In the genomic region with DNA sequence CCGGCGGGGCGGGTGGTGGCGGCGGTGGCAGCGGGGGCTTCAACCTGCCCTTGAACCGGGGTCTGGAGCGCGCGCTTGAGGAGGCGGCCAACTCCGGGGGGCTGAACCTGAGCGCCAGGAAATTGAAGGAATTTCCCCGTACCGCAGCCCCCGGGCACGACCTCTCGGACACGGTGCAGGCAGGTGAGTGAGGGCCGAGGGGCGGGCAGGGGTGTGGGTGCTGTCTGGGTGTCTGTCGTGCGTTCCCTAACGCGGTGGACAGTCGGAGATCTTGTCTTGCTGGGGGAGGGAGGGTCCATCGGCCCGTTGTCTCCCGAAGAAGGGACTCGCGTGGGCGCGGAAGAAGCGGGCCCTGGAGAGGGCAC, we compare ENCODE assay signal across 8 cellular contexts. TPM values are rescaled to one million over a fixed set of nuclear protein-coding genes. Genes with fewer than 3 reads are reported as not detected.
DNase-seq lines count a peak whose midpoint lies in the region; ATAC-seq and TF ChIP-seq lines count a peak whose summit lies in the region.

No MANE protein-coding gene starts in this region.

- intact Hi-C loops in Right ventricle myocardium inferior (cut with DNase I): loop anchor here (5.0 kb wide), 3 partner anchors 54 to 244 kb away; partner anchors contain the start of gene ESD
- intact Hi-C loops in Right ventricle myocardium superior (cut with DNase I): loop anchor here (5.0 to 10.0 kb wide), 2 partner anchors 131 to 164 kb away; no protein-coding TSS in a partner anchor
- intact Hi-C loops in PC-3 (cut with micrococcal nuclease): loop anchor here (5.0 to 10.0 kb wide), 2 partner anchors 49 to 111 kb away; no protein-coding TSS in a partner anchor
- intact Hi-C loops in posterior cingulate gyrus (cut with DNase I): loop anchor here (5.0 to 10.0 kb wide), 2 partner anchors 71 to 164 kb away; no protein-coding TSS in a partner anchor

- POLR2A ChIA-PET in PC-3 (lab: Charles Lee; ENCODE audit: unreplicated experiment): no interaction called here

- no peaks in the 10 kb centered on the region for H3K9me3 ChIP-seq in PC-3 (ENCODE audit: low read length)
- no peaks in the 10 kb centered on the region for H3K9me3 ChIP-seq in endocrine pancreas (ENCODE audit: control insufficient read depth, low read length)

- no peaks in the 10 kb centered on the region; the same call in 1 of the 2 replicates for H3K36me3 ChIP-seq in PC-3 (ENCODE audit: low read depth, low read length)
- H3K36me3 ChIP-seq in endocrine pancreas (ENCODE audit: control insufficient read depth, insufficient read depth, low read length): no peaks in the 10 kb centered on the region

- H3K27me3 Mint-ChIP-seq in nephron (ENCODE audit: low read depth): peaks cover 12% of the 10 kb centered on the region

- peak overlapping the region; percentile 91 for H3K9ac ChIP-seq in PC-3 (ENCODE audit: low read length)
- H3K9ac ChIP-seq in endocrine pancreas (ENCODE audit: control insufficient read depth, insufficient read depth, low read length): peak overlapping the region; percentile 79

- H3K4me3 Mint-ChIP-seq in nephron: peak overlapping the region; percentile 98 to 99 (median 99)

- H3K4me1 ChIP-seq in PC-3 (ENCODE audit: insufficient read depth, low read length): peaks cover 20% of the 10 kb centered on the region
- peaks cover 5% of the 10 kb centered on the region for H3K4me1 ChIP-seq in endocrine pancreas (ENCODE audit: control insufficient read depth, insufficient read depth, low read length)

- no peaks in the 10 kb centered on the region for H3K36me3 Mint-ChIP-seq in nephron (ENCODE audit: low read depth)

- no peaks in the 10 kb centered on the region for H3K9me2 ChIP-seq in PC-3 (replicated peaks; ENCODE audit: low read length)

- DNase-seq in Right ventricle myocardium inferior (ENCODE audit: missing footprints) (no peak), Right ventricle myocardium superior (no peak), PC-3 (no peak), posterior cingulate gyrus (no peak), putamen (ENCODE audit: low spot score) (no peak), T-helper 9 cell (no peak)

- peak; percentile 0 for ATAC-seq in Right ventricle myocardium inferior
- no peak for ATAC-seq in Right ventricle myocardium superior (ENCODE audit: poor library complexity)
- peak; percentile 4; the same call in 1 of the 2 replicates for ATAC-seq in PC-3

- peaks cover 11% of the 10 kb centered on the region; the same call in 1 of the 2 replicates for H4K20me1 ChIP-seq in PC-3 (ENCODE audit: low read length)

- peaks cover 52% of the 10 kb centered on the region for H3K79me2 ChIP-seq in PC-3 (ENCODE audit: low read length)

- H3K4me3 ChIP-seq in PC-3 (ENCODE audit: low read length): peak overlapping the region; percentile 77
- no peak overlapping the region for H3K4me3 ChIP-seq in endocrine pancreas (ENCODE audit: control insufficient read depth, insufficient read depth, low read length)

- no peaks in the 10 kb centered on the region for H3K9me3 Mint-ChIP-seq in nephron

- peak overlapping the region; percentile 83 for H2AFZ ChIP-seq in PC-3 (ENCODE audit: low read length)

- BruUV-seq in PC-3 (replicated peaks; lab: Mats Ljungman, UMichigan): no TSS peak

- peak overlapping the region; percentile 91 for H3K4me2 ChIP-seq in PC-3 (ENCODE audit: low read length)

- TF ChIP-seq CTCF in PC-3 (conservative IDR thresholded peaks at IDR 0.05; ENCODE audit: low read depth, low read length): no peak
- TF ChIP-seq CTCF in nephron (IDR thresholded peaks at IDR 0.05; ENCODE audit: unreplicated experiment in 3 of 3): no peak

- H3K27me3 ChIP-seq in PC-3 (ENCODE audit: low read length) (no peaks in the 10 kb centered on the region), endocrine pancreas (ENCODE audit: control insufficient read depth, insufficient read depth, low read length) (no peaks in the 10 kb centered on the region)

- peak overlapping the region in 2 of 3 experiments; percentile 37 to 93 for H3K27ac Mint-ChIP-seq in nephron

- H3F3A ChIP-seq in PC-3 (ENCODE audit: low read length, unreplicated experiment): no peaks in the 10 kb centered on the region

- peak overlapping the region; percentile 63 for H3K27ac ChIP-seq in PC-3 (ENCODE audit: low read length)

- CTCF ChIA-PET in PC-3 (lab: Charles Lee): no interaction called here

- H3K4me1 Mint-ChIP-seq in nephron: peaks cover 42% of the 10 kb centered on the region

RNA-seq across cellular contexts. Expression of gene LRCH1, which starts 0.5 kb away (rescaled TPM):
- total RNA-seq in Right ventricle myocardium inferior (11.9 TPM), Right ventricle myocardium superior (11.0 TPM), PC-3 (2014; rRNA removed) (4.3 and 7.8 TPM in 2 replicates)
